ENCODE assay signal across 1 cellular context in genomic region chr5:135441256-135441915, GRCh38.
A peak's percentile ranks its signal among the peaks of the same experiment; 100 is the strongest.
TF ChIP-seq lines count a peak whose summit lies in the region.

No MANE protein-coding gene starts in this region.

TF ChIP-seq in HepG2, 621 proteins besides CTCF, POLR2A, EP300 and RAD21:
- TF ChIP-seq ZNF367 (CRISPR knock-in tag; IDR thresholded peaks at IDR 0.05; ENCODE audit: borderline replicate concordance): no peak
- TF ChIP-seq, protein P1, sequence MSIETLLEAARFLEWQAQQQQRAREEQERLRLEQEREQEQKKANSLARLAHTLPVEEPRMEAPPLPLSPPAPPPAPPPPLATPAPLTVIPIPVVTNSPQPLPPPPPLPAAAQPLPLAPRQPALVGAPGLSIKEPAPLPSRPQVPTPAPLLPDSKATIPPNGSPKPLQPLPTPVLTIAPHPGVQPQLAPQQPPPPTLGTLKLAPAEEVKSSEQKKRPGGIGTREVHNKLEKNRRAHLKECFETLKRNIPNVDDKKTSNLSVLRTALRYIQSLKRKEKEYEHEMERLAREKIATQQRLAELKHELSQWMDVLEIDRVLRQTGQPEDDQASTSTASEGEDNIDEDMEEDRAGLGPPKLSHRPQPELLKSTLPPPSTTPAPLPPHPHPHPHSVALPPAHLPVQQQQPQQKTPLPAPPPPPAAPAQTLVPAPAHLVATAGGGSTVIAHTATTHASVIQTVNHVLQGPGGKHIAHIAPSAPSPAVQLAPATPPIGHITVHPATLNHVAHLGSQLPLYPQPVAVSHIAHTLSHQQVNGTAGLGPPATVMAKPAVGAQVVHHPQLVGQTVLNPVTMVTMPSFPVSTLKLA (IDR thresholded peaks at IDR 0.05): peak; percentile 42; the same call in 1 of the 2 replicates
